ENCODE assay signal across 11 cellular contexts in the genomic region with DNA sequence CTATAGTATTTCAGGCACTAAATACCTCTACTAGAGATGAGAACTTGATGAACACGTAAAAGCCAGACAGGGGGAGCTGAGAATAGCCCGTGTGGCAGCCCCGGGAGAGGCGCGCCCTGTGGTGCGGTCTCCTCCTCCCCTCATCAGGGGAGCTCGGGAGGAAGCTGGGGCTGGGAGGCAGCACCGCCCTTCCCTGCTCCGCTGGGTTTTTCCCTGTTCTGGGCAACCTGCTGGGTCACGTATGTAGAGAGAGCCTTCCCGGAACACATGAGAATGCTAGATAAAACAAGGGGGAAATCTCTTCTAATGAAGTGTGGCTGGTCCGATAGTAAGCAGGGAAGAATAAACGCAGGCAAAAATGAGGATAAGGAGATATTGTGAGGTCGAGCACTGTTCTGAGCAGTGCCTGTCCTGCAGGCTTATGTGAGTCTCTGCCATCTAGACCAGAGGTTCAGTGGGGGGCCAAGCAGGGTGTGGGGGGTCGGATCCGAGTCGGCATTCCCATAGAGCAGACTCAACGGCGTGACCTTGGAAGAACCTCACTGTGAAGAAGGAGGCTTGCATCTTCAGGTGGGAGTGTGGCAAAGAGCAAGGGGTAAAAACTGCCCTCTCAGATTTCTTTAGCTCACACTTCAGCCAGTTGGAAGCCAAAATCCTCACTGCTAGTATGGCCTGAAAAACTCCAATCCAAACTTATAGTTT. TPM values are rescaled to one million over a fixed set of nuclear protein-coding genes. Genes with fewer than 3 reads are reported as not detected.
DNase-seq lines count a peak whose midpoint lies in the region; ATAC-seq, FAIRE-seq and TF ChIP-seq lines count a peak whose summit lies in the region.
"Had no signal": no experiment of that assay in that cellular context is flagged by ENCODE, and none has a peak within 500 bp of the region (broad histone marks: within the 10 kb centered on the region; RNA-seq: fewer than 3 reads in every experiment).

No MANE protein-coding gene starts in this region.

- no peak for DNase-seq in activated naive CD4-positive, alpha-beta T cell treated with anti-CD3 and anti-CD28 coated beads, Interleukin-2, amount 50 U/mL, for 72 hours (ENCODE audit: low spot score in 2 of 2)
- no peak for DNase-seq in activated naive CD4-positive, alpha-beta T cell treated with anti-CD3 and anti-CD28 coated beads, Interleukin-2, amount 10 ng/mL, durations not matched to agents 7 days and 5 days
- DNase-seq in astrocyte of the spinal cord (ENCODE audit: low read depth, low spot score) (peak; percentile 17), iPS-NIHi7 (ENCODE audit: extremely low spot score) (peak; percentile 49), upper lobe of left lung (peak; percentile 74 to 79), NCI-H510A (lab: John Stamatoyannopoulos, UW) (no peak), NCI-H187 (lab: John Stamatoyannopoulos, UW) (no peak), D721Med (ENCODE audit: insufficient read length, low spot score) (no peak)
- DNase-seq: activated naive CD4-positive, alpha-beta T cell; HCEC 1CT had no signal

- ATAC-seq in activated naive CD4-positive, alpha-beta T cell treated with anti-CD3 and anti-CD28 coated beads, Interleukin-2, amount 50 U/mL, for 72 hours = peak; percentile 66 to 67
- peak; percentile 72 to 81 for ATAC-seq in upper lobe of left lung (ENCODE audit: low FRiP score in 2 of 2)

- no peaks in the 10 kb centered on the region for H3K36me3 ChIP-seq in upper lobe of left lung
- H3K36me3 ChIP-seq: vagina had no signal

- no peaks in the 10 kb centered on the region for H3K27me3 ChIP-seq in upper lobe of left lung
- H3K27me3 ChIP-seq: vagina had no signal

- H3K27ac ChIP-seq in upper lobe of left lung = peak overlapping the region; percentile 11 to 68 (median 59)
- H3K27ac ChIP-seq: vagina had no signal

- CTCF ChIA-PET in activated naive CD4-positive, alpha-beta T cell treated with anti-CD3 and anti-CD28 coated beads, Interleukin-2, amount 10 ng/mL, durations not matched to agents 7 days and 5 days (lab: Charles Lee) = no interaction called here

- no peak for TF ChIP-seq POLR2A in upper lobe of left lung (IDR thresholded peaks at IDR 0.05)

- H3K27ac Mint-ChIP-seq in activated naive CD4-positive, alpha-beta T cell treated with anti-CD3 and anti-CD28 coated beads, Interleukin-2, amount 50 U/mL, for 72 hours = no peak overlapping the region
- H3K27ac Mint-ChIP-seq in activated naive CD4-positive, alpha-beta T cell treated with anti-CD3 and anti-CD28 coated beads, Interleukin-2, amount 10 ng/mL, durations not matched to agents 7 days and 5 days = no peak overlapping the region

- in situ Hi-C loops in astrocyte of the spinal cord (cut with HindIII; ENCODE audit: low sequenced_read_pairs) = no loop called here

- peaks cover 0 to 6% of the 10 kb centered on the region in 2 donors for H3K36me3 Mint-ChIP-seq in activated naive CD4-positive, alpha-beta T cell treated with anti-CD3 and anti-CD28 coated beads, Interleukin-2, amount 50 U/mL, for 72 hours
- no peaks in the 10 kb centered on the region for H3K36me3 Mint-ChIP-seq in activated naive CD4-positive, alpha-beta T cell treated with anti-CD3 and anti-CD28 coated beads, Interleukin-2, amount 10 ng/mL, durations not matched to agents 7 days and 5 days

- H3K4me1 ChIP-seq in upper lobe of left lung = peaks cover 20 to 32% (median 27%) of the 10 kb centered on the region in 4 donors

- no peak for FAIRE-seq in D721Med (lab: Jason Lieb, UNC)

- peak in 3 of 4 donors; percentile 37 to 73 (median 65) for TF ChIP-seq EP300 in upper lobe of left lung (IDR thresholded peaks at IDR 0.05)

- no peaks in the 10 kb centered on the region for H3K9me3 Mint-ChIP-seq in activated naive CD4-positive, alpha-beta T cell treated with anti-CD3 and anti-CD28 coated beads, Interleukin-2, amount 50 U/mL, for 72 hours
- H3K9me3 Mint-ChIP-seq in activated naive CD4-positive, alpha-beta T cell treated with anti-CD3 and anti-CD28 coated beads, Interleukin-2, amount 10 ng/mL, durations not matched to agents 7 days and 5 days = no peaks in the 10 kb centered on the region

- TF ChIP-seq CTCF in astrocyte of the spinal cord (IDR thresholded peaks at IDR 0.05; ENCODE audit: low read depth, low read length) = no peak
- no peak for TF ChIP-seq CTCF in upper lobe of left lung (IDR thresholded peaks at IDR 0.05)
- no peak for TF ChIP-seq CTCF in D721Med (IDR thresholded peaks at IDR 0.05; ENCODE audit: insufficient read depth, missing control alignments)

- no peak overlapping the region for H3K4me3 Mint-ChIP-seq in activated naive CD4-positive, alpha-beta T cell treated with anti-CD3 and anti-CD28 coated beads, Interleukin-2, amount 10 ng/mL, durations not matched to agents 7 days and 5 days

- H3K4me1 Mint-ChIP-seq in activated naive CD4-positive, alpha-beta T cell treated with anti-CD3 and anti-CD28 coated beads, Interleukin-2, amount 10 ng/mL, durations not matched to agents 7 days and 5 days = peaks cover 16% of the 10 kb centered on the region

- H3K27me3 Mint-ChIP-seq in activated naive CD4-positive, alpha-beta T cell treated with anti-CD3 and anti-CD28 coated beads, Interleukin-2, amount 10 ng/mL, durations not matched to agents 7 days and 5 days = peaks cover 41% of the 10 kb centered on the region

- peaks cover 0 to 3% (median 0%) of the 10 kb centered on the region in 4 donors for H3K9me3 ChIP-seq in upper lobe of left lung
- H3K9me3 ChIP-seq: vagina had no signal

- H3K4me3 ChIP-seq in astrocyte of the spinal cord (ENCODE audit: low read depth, low read length) (no peak overlapping the region), upper lobe of left lung (peak overlapping the region in 2 of 4 donors; percentile 11 to 15)
- H3K4me3 ChIP-seq: vagina had no signal

- WGBS in upper lobe of left lung, 2 donors = 6 to 24% methylated on average over 19 of the region's 19 CpGs

RNA-seq across cellular contexts. Expression of gene RPS6KA2, which starts 13.4 kb away (rescaled TPM):
- 1 to 10 TPM; 2.9 to 4.0 TPM for total RNA-seq in activated naive CD4-positive, alpha-beta T cell treated with anti-CD3 and anti-CD28 coated beads, Interleukin-2, amount 50 U/mL, for 72 hours
- total RNA-seq in upper lobe of left lung = 100 to 1,000 TPM; 101 to 233 (median 168) TPM

RNA-seq across cellular contexts. Expression of gene RAMACL, which starts 54.0 kb away (rescaled TPM):
- total RNA-seq in activated naive CD4-positive, alpha-beta T cell treated with anti-CD3 and anti-CD28 coated beads, Interleukin-2, amount 50 U/mL, for 72 hours = 1 to 10 TPM in 1 of 2 donors, under 1 TPM in 1; 0.52 to 1.2 TPM
- 10 to 100 TPM in 3 of 6 donors, 1 to 10 TPM in 3; 3.7 to 13.0 (median 7.9) TPM for total RNA-seq in upper lobe of left lung

Comparison
In these comparisons a context has a peak if more than half of its experiments do, and no peak if none do; other contexts are left out.
1. DNase-seq: peak in astrocyte of the spinal cord (single experiment), iPS-NIHi7 (single experiment) and upper lobe of left lung (2 of 2); none in activated naive CD4-positive, alpha-beta T cell treated with anti-CD3 and anti-CD28 coated beads, Interleukin-2, amount 50 U/mL, for 72 hours (0 of 2), activated naive CD4-positive, alpha-beta T cell treated with anti-CD3 and anti-CD28 coated beads, Interleukin-2, amount 10 ng/mL, durations not matched to agents 7 days and 5 days (single experiment), NCI-H510A (single experiment), NCI-H187 (0 of 2) and D721Med (single experiment).
2. RNA of gene RPS6KA2, which starts 13.4 kb away (total RNA-seq): 101 to 233 TPM in upper lobe of left lung; 2.9 to 4.0 TPM in activated naive CD4-positive, alpha-beta T cell treated with anti-CD3 and anti-CD28 coated beads, Interleukin-2, amount 50 U/mL, for 72 hours; every median in the first group is over 10 times any median in the second.